Comparison of ENCODE assay signal across 14 cellular contexts in genomic region chr9:69931340-69931739, GRCh38.
DNase-seq lines count a peak whose midpoint lies in the region; ATAC-seq and TF ChIP-seq lines count a peak whose summit lies in the region.
"Had no signal": no experiment of that assay in that cellular context is flagged by ENCODE, and none has a peak within 500 bp of the region (broad histone marks: within the 10 kb centered on the region; RNA-seq: fewer than 3 reads in every experiment).

No MANE protein-coding gene starts in this region.

- H3K9me3 Mint-ChIP-seq in WTC11: peaks cover 34% of the 10 kb centered on the region

- no peak overlapping the region for H3K4me3 ChIP-seq in lower lobe of right lung
- H3K4me3 ChIP-seq: ascending aorta, heart right ventricle, upper lobe of left lung had no signal

- no peak overlapping the region for H3K27ac Mint-ChIP-seq in WTC11
- H3K27ac Mint-ChIP-seq: naive B cell had no signal

- DNase-seq in KBM-7 (peak; percentile 23), WTC11 (ENCODE audit: low spot score) (no peak), left kidney (ENCODE audit: low read depth, low spot score) (peak; percentile 18), lower lobe of right lung (no peak), NCI-H1930 (lab: John Stamatoyannopoulos, UW) (no peak)
- DNase-seq: activated CD8-positive, alpha-beta memory T cell treated with anti-CD3 and anti-CD28 coated beads for 24 hours; heart right ventricle; naive B cell; upper lobe of left lung had no signal

- no peak overlapping the region for H3K4me3 Mint-ChIP-seq in WTC11
- H3K4me3 Mint-ChIP-seq: naive B cell had no signal

- H3K36me3 ChIP-seq in lower lobe of right lung: no peaks in the 10 kb centered on the region
- H3K36me3 ChIP-seq: ascending aorta, heart right ventricle, upper lobe of left lung had no signal

- peaks cover 6% of the 10 kb centered on the region for H3K27me3 Mint-ChIP-seq in WTC11 (ENCODE audit: low read depth)

- POLR2A ChIA-PET in WTC11 (lab: Charles Lee): no interaction called here

- ATAC-seq in WTC11 (peak; percentile 57), GM19463 (IDR thresholded peaks at IDR 0.05; ENCODE audit: unreplicated experiment) (no peak), lower lobe of right lung (no peak), HG02885 (IDR thresholded peaks at IDR 0.05; ENCODE audit: poor library complexity, unreplicated experiment) (no peak)
- ATAC-seq: heart right ventricle, Right ventricle myocardium inferior had no signal

- H3K27ac ChIP-seq in C4-2B (no peak overlapping the region), lower lobe of right lung (no peak overlapping the region)
- H3K27ac ChIP-seq: ascending aorta, heart right ventricle, upper lobe of left lung had no signal

- peaks cover 18% of the 10 kb centered on the region for H3K9me3 ChIP-seq in lower lobe of right lung

- intact Hi-C loops in lower lobe of right lung (cut with DNase I): no loop called here

- no peaks in the 10 kb centered on the region for H3K4me1 ChIP-seq in lower lobe of right lung
- H3K4me1 ChIP-seq: ascending aorta, heart right ventricle, upper lobe of left lung had no signal

- TF ChIP-seq CTCF in C4-2B (conservative IDR thresholded peaks at IDR 0.05) (peak; percentile 68), WTC11 (IDR thresholded peaks at IDR 0.05) (0 out of 2 replicates have a peak, but pooled peaks have one; percentile 14), lower lobe of right lung (IDR thresholded peaks at IDR 0.05) (no peak)

- no peaks in the 10 kb centered on the region for H3K27me3 ChIP-seq in lower lobe of right lung (ENCODE audit: low read depth)
- H3K27me3 ChIP-seq: ascending aorta, upper lobe of left lung had no signal

- in situ Hi-C loops in KBM-7 (cut with MboI; ENCODE audit: low pct_unique_long_range_greater_than_20kb, low sequenced_read_pairs): no loop called here

- 0 out of 2 replicates have a peak, but pooled peaks cover 4% of the 10 kb centered on the region for H3K4me1 Mint-ChIP-seq in WTC11
- H3K4me1 Mint-ChIP-seq: naive B cell had no signal

- peaks cover 33% of the 10 kb centered on the region for H3K36me3 Mint-ChIP-seq in WTC11

- CTCF ChIA-PET in WTC11 (lab: Charles Lee): interaction anchor here (0.6 to 2.7 kb wide), 26 partner anchors 9 to 671 kb away, joined by 3 to 30 read pairs (median 4); partner anchors contain the start of gene APBA1

TF ChIP-seq in WTC11, 78 proteins besides CTCF, POLR2A, EP300 and RAD21:
- TF ChIP-seq ZNF671 (CRISPR knock-in tag; IDR thresholded peaks at IDR 0.05) (no peak), MLX (CRISPR knock-in tag; IDR thresholded peaks at IDR 0.05) (no peak), RELA (CRISPR knock-in tag; IDR thresholded peaks at IDR 0.05; ENCODE audit: borderline replicate concordance) (no peak), ERG (CRISPR knock-in tag; IDR thresholded peaks at IDR 0.05) (no peak), MXD4 (CRISPR knock-in tag; IDR thresholded peaks at IDR 0.05; ENCODE audit: borderline replicate concordance) (no peak), E2F1 (CRISPR knock-in tag; IDR thresholded peaks at IDR 0.05) (no peak), FOXJ3 (CRISPR knock-in tag; IDR thresholded peaks at IDR 0.05; ENCODE audit: borderline replicate concordance) (no peak), TEAD1 (CRISPR knock-in tag; IDR thresholded peaks at IDR 0.05) (no peak)

Comparison
In these comparisons a context has a peak if more than half of its experiments do, and no peak if none do; other contexts are left out.
1. DNase-seq: peak in KBM-7 (single experiment) and left kidney (single experiment); none in WTC11 (single experiment), lower lobe of right lung (single experiment) and NCI-H1930 (0 of 2).